Comparison of ENCODE assay signal across 1 cellular context in the genomic region with DNA sequence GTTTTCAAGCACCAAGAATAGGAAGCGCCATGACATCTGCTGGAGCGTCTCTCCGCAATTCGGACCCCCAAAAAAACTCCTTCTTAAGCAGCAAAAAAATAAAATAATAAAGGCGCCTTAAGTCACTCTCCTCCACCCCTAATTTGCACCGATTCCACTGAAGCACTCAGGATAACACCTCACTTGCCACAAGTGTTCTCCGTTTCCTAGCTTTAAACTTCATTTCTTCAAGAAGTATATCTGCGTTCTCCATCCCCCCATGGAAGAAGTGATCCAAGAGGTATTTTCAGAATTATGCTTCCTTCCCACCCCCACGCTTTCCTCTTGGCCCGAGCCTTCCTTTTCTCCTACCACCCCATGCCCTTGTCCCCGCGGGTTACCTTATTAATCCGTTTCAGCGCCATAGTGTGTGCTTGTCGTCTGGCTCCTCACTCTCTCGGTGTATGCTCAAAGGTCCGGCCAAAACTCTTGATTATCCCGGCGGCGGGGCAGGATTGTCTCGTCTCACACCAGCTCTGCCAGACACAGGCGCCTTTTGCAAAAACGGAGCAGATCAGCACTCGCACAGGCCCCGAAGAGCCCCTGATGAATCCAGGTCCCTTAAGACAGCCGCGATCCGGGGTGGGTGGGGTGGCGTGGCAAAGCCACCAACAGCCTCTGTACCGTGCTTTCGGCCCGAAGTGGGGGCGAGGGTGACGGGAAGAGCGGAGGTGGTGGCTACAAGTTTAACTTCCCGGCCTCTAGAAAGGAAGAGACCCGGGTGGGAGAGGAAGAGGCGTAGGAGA.
TF ChIP-seq lines count a peak whose summit lies in the region.

No MANE protein-coding gene starts in this region.

TF ChIP-seq in HCT116, 20 proteins besides CTCF, POLR2A, EP300 and RAD21 (continued from another document):
- TF ChIP-seq, protein P1, sequence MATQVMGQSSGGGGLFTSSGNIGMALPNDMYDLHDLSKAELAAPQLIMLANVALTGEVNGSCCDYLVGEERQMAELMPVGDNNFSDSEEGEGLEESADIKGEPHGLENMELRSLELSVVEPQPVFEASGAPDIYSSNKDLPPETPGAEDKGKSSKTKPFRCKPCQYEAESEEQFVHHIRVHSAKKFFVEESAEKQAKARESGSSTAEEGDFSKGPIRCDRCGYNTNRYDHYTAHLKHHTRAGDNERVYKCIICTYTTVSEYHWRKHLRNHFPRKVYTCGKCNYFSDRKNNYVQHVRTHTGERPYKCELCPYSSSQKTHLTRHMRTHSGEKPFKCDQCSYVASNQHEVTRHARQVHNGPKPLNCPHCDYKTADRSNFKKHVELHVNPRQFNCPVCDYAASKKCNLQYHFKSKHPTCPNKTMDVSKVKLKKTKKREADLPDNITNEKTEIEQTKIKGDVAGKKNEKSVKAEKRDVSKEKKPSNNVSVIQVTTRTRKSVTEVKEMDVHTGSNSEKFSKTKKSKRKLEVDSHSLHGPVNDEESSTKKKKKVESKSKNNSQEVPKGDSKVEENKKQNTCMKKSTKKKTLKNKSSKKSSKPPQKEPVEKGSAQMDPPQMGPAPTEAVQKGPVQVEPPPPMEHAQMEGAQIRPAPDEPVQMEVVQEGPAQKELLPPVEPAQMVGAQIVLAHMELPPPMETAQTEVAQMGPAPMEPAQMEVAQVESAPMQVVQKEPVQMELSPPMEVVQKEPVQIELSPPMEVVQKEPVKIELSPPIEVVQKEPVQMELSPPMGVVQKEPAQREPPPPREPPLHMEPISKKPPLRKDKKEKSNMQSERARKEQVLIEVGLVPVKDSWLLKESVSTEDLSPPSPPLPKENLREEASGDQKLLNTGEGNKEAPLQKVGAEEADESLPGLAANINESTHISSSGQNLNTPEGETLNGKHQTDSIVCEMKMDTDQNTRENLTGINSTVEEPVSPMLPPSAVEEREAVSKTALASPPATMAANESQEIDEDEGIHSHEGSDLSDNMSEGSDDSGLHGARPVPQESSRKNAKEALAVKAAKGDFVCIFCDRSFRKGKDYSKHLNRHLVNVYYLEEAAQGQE (IDR thresholded peaks at IDR 0.05; ENCODE audit: low read depth), result no peak
- TF ChIP-seq CBX3 (IDR thresholded peaks at IDR 0.05; ENCODE audit: low read depth), result no peak
- TF ChIP-seq, protein P2, sequence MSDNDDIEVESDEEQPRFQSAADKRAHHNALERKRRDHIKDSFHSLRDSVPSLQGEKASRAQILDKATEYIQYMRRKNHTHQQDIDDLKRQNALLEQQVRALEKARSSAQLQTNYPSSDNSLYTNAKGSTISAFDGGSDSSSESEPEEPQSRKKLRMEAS (IDR thresholded peaks at IDR 0.05), result no peak
